2 cellular contexts compared by ENCODE assay signal in genomic region chr15:50235794-50236193, GRCh38.
A peak's percentile ranks its signal among the peaks of the same experiment; 100 is the strongest.
TF ChIP-seq lines count a peak whose summit lies in the region.

No MANE protein-coding gene starts in this region.

TF ChIP-seq in A549, 52 proteins besides CTCF, POLR2A, EP300 and RAD21:
- TF ChIP-seq EHMT2 (IDR thresholded peaks at IDR 0.05; ENCODE audit: low read depth) (no peak), SMC3 (IDR thresholded peaks at IDR 0.05) (no peak), MAZ (IDR thresholded peaks at IDR 0.05; ENCODE audit: borderline replicate concordance, low read depth, low read length) (no peak), TFCP2L1 (CRISPR knock-in tag; IDR thresholded peaks at IDR 0.05) (no peak), MAFK (IDR thresholded peaks at IDR 0.05; ENCODE audit: partially characterized antibody) (peak; percentile 91), ELK1 (IDR thresholded peaks at IDR 0.05; ENCODE audit: low read depth, low read length) (no peak), USF2 (IDR thresholded peaks at IDR 0.05) (no peak), JUN (IDR thresholded peaks at IDR 0.05) (no peak), KDM5A (IDR thresholded peaks at IDR 0.05) (no peak), CEBPB (IDR thresholded peaks at IDR 0.05) (no peak), NFE2L2 (conservative IDR thresholded peaks at IDR 0.05; ENCODE audit: low read length) (peak; percentile 86), PHF8 (IDR thresholded peaks at IDR 0.05; ENCODE audit: borderline replicate concordance, low read depth) (no peak)
- TF ChIP-seq, protein P1, sequence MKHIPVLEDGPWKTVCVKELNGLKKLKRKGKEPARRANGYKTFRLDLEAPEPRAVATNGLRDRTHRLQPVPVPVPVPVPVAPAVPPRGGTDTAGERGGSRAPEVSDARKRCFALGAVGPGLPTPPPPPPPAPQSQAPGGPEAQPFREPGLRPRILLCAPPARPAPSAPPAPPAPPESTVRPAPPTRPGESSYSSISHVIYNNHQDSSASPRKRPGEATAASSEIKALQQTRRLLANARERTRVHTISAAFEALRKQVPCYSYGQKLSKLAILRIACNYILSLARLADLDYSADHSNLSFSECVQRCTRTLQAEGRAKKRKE (CRISPR knock-in tag; IDR thresholded peaks at IDR 0.05; ENCODE audit: low read depth): no peak
- TF ChIP-seq, protein P2, sequence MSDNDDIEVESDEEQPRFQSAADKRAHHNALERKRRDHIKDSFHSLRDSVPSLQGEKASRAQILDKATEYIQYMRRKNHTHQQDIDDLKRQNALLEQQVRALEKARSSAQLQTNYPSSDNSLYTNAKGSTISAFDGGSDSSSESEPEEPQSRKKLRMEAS (IDR thresholded peaks at IDR 0.05): no peak

TF ChIP-seq in H1, 55 proteins besides CTCF, POLR2A, EP300 and RAD21:
- TF ChIP-seq CHD1 (IDR thresholded peaks at IDR 0.05; ENCODE audit: low read depth, low read length) (no peak), RFX5 (IDR thresholded peaks at IDR 0.05; ENCODE audit: borderline replicate concordance, low read depth, low read length) (no peak), MAFK (IDR thresholded peaks at IDR 0.05; ENCODE audit: low read depth, low read length) (0 out of 2 replicates have a peak, but pooled peaks have one; percentile 10), YY1 (IDR thresholded peaks at IDR 0.05; ENCODE audit: low read depth, low read length) (no peak)
